In the genomic region with DNA sequence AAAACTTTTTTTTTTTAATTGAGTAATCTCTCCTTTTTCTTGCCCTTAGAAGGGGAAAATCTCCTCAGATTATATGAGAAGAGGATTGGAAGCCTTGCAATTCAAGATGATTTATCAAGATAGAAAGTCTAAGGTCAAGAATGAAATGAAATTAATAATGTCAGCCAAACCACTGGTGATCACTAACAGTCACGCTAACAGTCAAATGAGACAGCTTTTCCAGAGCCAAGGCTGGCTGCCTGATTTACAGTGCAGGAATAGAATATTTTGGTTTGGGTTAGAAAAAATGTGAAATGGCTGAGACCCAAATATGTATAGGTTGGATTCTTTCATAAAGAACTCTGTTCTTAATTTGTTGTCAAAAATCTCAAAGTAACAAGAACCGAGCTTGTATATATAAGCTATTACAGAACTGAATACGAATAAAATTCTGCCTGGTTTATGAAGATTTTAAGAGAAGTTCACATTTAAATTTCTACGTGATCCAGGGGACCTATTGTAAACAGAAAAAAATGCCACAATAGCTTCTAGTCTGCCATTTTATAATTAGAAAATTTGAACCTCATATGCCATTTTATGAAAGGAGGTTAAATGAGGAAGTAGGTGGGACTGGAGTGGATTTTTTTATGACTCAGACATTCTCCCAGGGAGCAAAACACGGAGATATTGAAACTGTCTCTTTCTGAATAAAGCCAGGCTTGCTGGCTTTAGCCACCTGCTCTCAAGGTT, we compare ENCODE assay signal across 1 cellular context.
TF ChIP-seq lines count a peak whose summit lies in the region.

No MANE protein-coding gene starts in this region.

TF ChIP-seq in WTC11, 78 proteins besides CTCF, POLR2A, EP300 and RAD21 (continued from another document):
- TF ChIP-seq, protein P1, sequence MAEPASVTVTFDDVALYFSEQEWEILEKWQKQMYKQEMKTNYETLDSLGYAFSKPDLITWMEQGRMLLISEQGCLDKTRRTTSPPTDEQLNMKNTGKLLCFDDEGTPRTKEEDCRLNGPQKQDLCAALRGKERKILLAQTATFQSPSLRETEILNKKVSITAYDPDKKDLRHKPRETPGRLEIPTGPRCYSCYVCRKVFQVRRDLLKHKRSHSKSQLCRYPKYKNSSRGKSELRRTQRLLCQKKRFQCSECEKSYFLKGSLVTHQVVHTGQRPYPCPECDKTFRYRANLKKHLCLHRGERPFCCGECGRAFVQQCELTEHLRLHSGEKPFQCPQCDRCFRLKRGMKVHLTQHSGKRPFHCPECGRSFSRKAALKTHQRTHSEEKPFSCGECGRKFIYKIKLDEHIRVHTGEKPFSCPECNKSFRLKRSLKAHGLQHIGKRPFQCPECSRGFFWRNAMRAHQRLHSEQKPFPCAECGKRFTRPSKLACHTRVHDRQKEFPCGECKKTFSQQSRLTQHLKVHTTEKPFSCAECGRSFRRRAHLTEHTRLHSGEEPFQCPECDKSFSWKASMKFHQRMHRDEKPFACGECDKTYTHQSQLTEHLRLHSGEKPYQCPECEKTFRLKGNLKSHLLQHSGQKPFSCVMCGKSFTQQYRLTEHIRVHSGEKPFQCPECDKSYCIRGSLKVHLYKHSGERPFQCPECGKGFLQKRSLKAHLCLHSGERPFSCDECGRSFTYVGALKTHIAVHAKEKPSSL (CRISPR knock-in tag; conservative IDR thresholded peaks at IDR 0.05), result no peak
- TF ChIP-seq GABPB1 (CRISPR knock-in tag; IDR thresholded peaks at IDR 0.05), result no peak
- TF ChIP-seq SOX15 (CRISPR knock-in tag; IDR thresholded peaks at IDR 0.05), result no peak
- TF ChIP-seq ZNF671 (CRISPR knock-in tag; IDR thresholded peaks at IDR 0.05), result no peak
